8 cellular contexts compared by ENCODE assay signal in genomic region chr19:54190942-54191670, GRCh38. TPM values are rescaled to one million over a fixed set of nuclear protein-coding genes. Genes with fewer than 3 reads are reported as not detected.
A peak's percentile ranks its signal among the peaks of the same experiment; 100 is the strongest.
DNase-seq lines count a peak whose midpoint lies in the region; ATAC-seq, FAIRE-seq and TF ChIP-seq lines count a peak whose summit lies in the region.

Gene TSEN34, plus strand, starts transcription at chr19:54191308. Its CDS starts 57 bp downstream, at chr19:54191365.

- dilution Hi-C loops in keratinocyte (cut with MboI; ENCODE audit: extremely low pct_ligation_motif_present, low sequenced_read_pairs) = no loop called here

- H3K36me3 ChIP-seq in bronchial epithelial cell (ENCODE audit: control insufficient read depth, insufficient read depth, low read length) (peaks cover 8% of the 10 kb centered on the region), keratinocyte (ENCODE audit: control insufficient read depth in 2 of 2, extremely low read depth in 1 of 2, insufficient read depth in 2 of 2, low read length in 2 of 2) (peaks cover 17 to 20% of the 10 kb centered on the region in 2 experiments)

- peak; percentile 76 to 77 for DNase-seq in activated CD4-positive, alpha-beta T cell treated with anti-CD3 and anti-CD28 coated beads for 24 hours (ENCODE audit: low read depth in 2 of 2)
- no peak for DNase-seq in activated CD4-positive, alpha-beta T cell treated with anti-CD3 and anti-CD28 coated beads, Interleukin-2, amount 50 U/mL, for 4 hours
- DNase-seq in NCI-H146 treated with DMSO at 0.1 percent for 48 hours (lab: John Stamatoyannopoulos, UW; ENCODE audit: unreplicated experiment) (peak; percentile 83), T1000 (lab: John Stamatoyannopoulos, UW) (peak; percentile 91), bronchial epithelial cell (ENCODE audit: low read depth) (no peak), keratinocyte (ENCODE audit: low read depth, low spot score) (no peak)
- DNase-seq in stimulated activated CD4-positive, alpha-beta T cell treated with anti-CD3 and anti-CD28 coated beads, Interleukin-12 subunit alpha, Interleukin-12 subunit beta, amount 100 ng/mL, for 48 hours (ENCODE audit: low read depth in 2 of 3, low spot score in 1 of 3) = peak in 2 of 3 donors; percentile 71 to 80

- FAIRE-seq in bronchial epithelial cell (lab: Jason Lieb, UNC) = no peak
- no peak for FAIRE-seq in keratinocyte (lab: Jason Lieb, UNC)

- H3K4me1 ChIP-seq in keratinocyte (ENCODE audit: control insufficient read depth, extremely low read depth, insufficient read depth, low read length) = peaks cover 15% of the 10 kb centered on the region

- peak within 1 kb of the TSS; percentile 98 for H2AFZ ChIP-seq in keratinocyte (ENCODE audit: control insufficient read depth, low read length)

- ATAC-seq in HG02884 (IDR thresholded peaks at IDR 0.05; ENCODE audit: unreplicated experiment) = peak; percentile 25

- no peaks in the 10 kb centered on the region for H3K9me3 ChIP-seq in keratinocyte (ENCODE audit: control insufficient read depth, low read depth, low read length)

- H3K27ac ChIP-seq in keratinocyte (ENCODE audit: control insufficient read depth, insufficient read depth, low read length) = peak within 1 kb of the TSS; percentile 99

- peak within 1 kb of the TSS; percentile 99 for H3K9ac ChIP-seq in keratinocyte (ENCODE audit: control insufficient read depth, extremely low read depth, insufficient read depth, low read length)

- no peaks in the 10 kb centered on the region for H4K20me1 ChIP-seq in keratinocyte (ENCODE audit: control insufficient read depth, extremely low read depth, insufficient read depth, low read length)

- H3K27me3 ChIP-seq in bronchial epithelial cell (ENCODE audit: control insufficient read depth, insufficient read depth, low read length) = no peaks in the 10 kb centered on the region
- H3K27me3 ChIP-seq in keratinocyte (ENCODE audit: control insufficient read depth, extremely low read depth, insufficient read depth, low read length) = no peaks in the 10 kb centered on the region

- peaks cover 45% of the 10 kb centered on the region for H3K79me2 ChIP-seq in keratinocyte (ENCODE audit: control insufficient read depth, insufficient read depth, low read length)

- peak within 1 kb of the TSS; percentile 95 for H3K4me2 ChIP-seq in keratinocyte (ENCODE audit: control insufficient read depth, extremely low read depth, insufficient read depth, low read depth, low read length)

- H3K9me1 ChIP-seq in keratinocyte (ENCODE audit: control insufficient read depth, extremely low read depth, insufficient read depth, low read length) = no peaks in the 10 kb centered on the region

- no peak for TF ChIP-seq CTCF in bronchial epithelial cell (IDR thresholded peaks at IDR 0.05; ENCODE audit: insufficient read depth, low read length, severe bottlenecking)
- TF ChIP-seq CTCF in keratinocyte (optimal IDR thresholded peaks at IDR 0.05 in 1 of 3, IDR thresholded peaks at IDR 0.05 in 1 of 3, conservative IDR thresholded peaks at IDR 0.05 in 1 of 3; ENCODE audit: extremely low read depth in 1 of 3, insufficient read depth in 2 of 3, low read length in 3 of 3) = no peak

- H3K4me3 ChIP-seq in bronchial epithelial cell (ENCODE audit: low read depth, low read length) (peak within 1 kb of the TSS; percentile 82), keratinocyte (ENCODE audit: control insufficient read depth in 2 of 3, extremely low read depth in 1 of 3, insufficient read depth in 2 of 3, low read depth in 1 of 3, low read length in 3 of 3) (peak within 1 kb of the TSS; percentile 68 to 95 (median 88))

RNA-seq across cellular contexts. Expression of gene TSEN34, which starts in this region (rescaled TPM):
- total RNA-seq in bronchial epithelial cell = 47.9 and 50.2 TPM in 2 replicates
- polyA plus RNA-seq in keratinocyte = 36.5 to 49.7 TPM (median 40.5 TPM) in 3 replicates
- polyA plus RNA-seq in keratinocyte (2011; ENCODE audit: low read depth) = 8.1 TPM
- polyA plus RNA-seq in keratinocyte (2011; cell fraction: cytosol; rRNA removed) = 30.5 and 56.0 TPM in 2 replicates
- 22.0 and 30.1 TPM in 2 replicates for polyA plus RNA-seq in keratinocyte (2011; cell fraction: nucleus; rRNA removed)
- polyA plus RNA-seq in keratinocyte (2012; ENCODE audit: low replicate concordance) = 22.8 and 48.0 TPM in 2 replicates
- polyA minus RNA-seq in keratinocyte = 22.7 to 39.1 TPM (median 33.0 TPM) in 3 replicates
- polyA minus RNA-seq in keratinocyte (2011; cell fraction: cytosol; rRNA and poly(A)+ RNA removed) = 60.6 TPM
- polyA minus RNA-seq in keratinocyte (2011; cell fraction: nucleus; rRNA and poly(A)+ RNA removed) = 11.6 and 14.2 TPM in 2 replicates

Comparison
In these comparisons a context has a peak if more than half of its experiments do, and no peak if none do; other contexts are left out.
1. DNase-seq: peak in activated CD4-positive, alpha-beta T cell treated with anti-CD3 and anti-CD28 coated beads for 24 hours (2 of 2), NCI-H146 treated with DMSO at 0.1 percent for 48 hours (single experiment), T1000 (single experiment) and stimulated activated CD4-positive, alpha-beta T cell treated with anti-CD3 and anti-CD28 coated beads, Interleukin-12 subunit alpha, Interleukin-12 subunit beta, amount 100 ng/mL, for 48 hours (2 of 3); none in activated CD4-positive, alpha-beta T cell treated with anti-CD3 and anti-CD28 coated beads, Interleukin-2, amount 50 U/mL, for 4 hours (0 of 2), bronchial epithelial cell (single experiment) and keratinocyte (single experiment).